In the genomic region with DNA sequence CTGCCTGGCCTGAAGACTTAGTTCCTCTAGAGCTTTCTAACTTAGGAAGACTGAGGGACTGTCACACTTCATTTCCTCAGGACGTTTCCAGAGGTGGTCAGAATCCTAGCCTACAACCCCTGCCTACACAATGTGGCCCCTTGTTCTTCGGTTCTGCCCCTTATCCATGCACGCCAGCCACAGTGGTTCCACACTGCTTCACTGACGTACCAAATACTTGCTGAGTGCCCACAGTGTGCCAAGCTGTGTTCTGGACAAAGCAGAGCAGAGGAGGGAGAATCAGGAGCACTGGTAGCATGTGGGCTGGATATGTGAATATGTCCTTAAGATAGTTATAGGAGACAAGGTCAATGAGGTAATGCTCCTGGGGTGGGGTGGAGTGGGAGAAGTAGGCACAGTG, we compare ENCODE assay signal across 22 cellular contexts.
"Had no signal": no experiment of that assay in that cellular context is flagged by ENCODE, and none has a peak within 500 bp of the region (broad histone marks: within the 10 kb centered on the region; RNA-seq: fewer than 3 reads in every experiment).

No MANE protein-coding gene starts in this region.

- H3K4me1 ChIP-seq: foreskin keratinocyte, pancreas had no signal

- H3K36me3 ChIP-seq: cardiac muscle cell, esophagus muscularis mucosa, pancreas, prostate gland, thoracic aorta had no signal

- ATAC-seq: activated CD8-positive, alpha-beta T cell treated with anti-CD3 and anti-CD28 coated beads for 36 hours; activated T-helper 17 cell treated with anti-CD3 and anti-CD28 coated beads, Interleukin-2, amount 50 U/mL, for 72 hours; body of pancreas; foreskin keratinocyte; naive thymus-derived CD8-positive, alpha-beta T cell; pancreas had no signal

- H3K4me2 ChIP-seq: smooth muscle cell had no signal

- H3K27me3 ChIP-seq: body of pancreas, cardiac muscle cell, esophagus muscularis mucosa, pancreas had no signal

- H3K27ac ChIP-seq: body of pancreas, cardiac muscle cell, esophagus muscularis mucosa, foreskin keratinocyte, pancreas, prostate gland, thoracic aorta had no signal

- H3K9me3 ChIP-seq: body of pancreas, esophagus muscularis mucosa, pancreas, prostate gland, thoracic aorta had no signal

- DNase-seq: activated B cell treated with CpG ODN at 0.5 μM for 24 hours; activated CD4-positive, alpha-beta T cell treated with anti-CD3 and anti-CD28 coated beads, Interleukin-2, amount 50 U/mL, for 1 hour; activated CD8-positive, alpha-beta T cell treated with anti-CD3 and anti-CD28 coated beads for 36 hours; activated T-cell treated with anti-CD3 and anti-CD28 coated beads, Interleukin-2, amount 50 U/mL, for 4 hours; aorta; body of pancreas; effector CD4-positive, alpha-beta T cell; foreskin keratinocyte; naive thymus-derived CD8-positive, alpha-beta T cell; pancreas; retina; stimulated activated CD4-positive, alpha-beta T cell treated with anti-CD3 and anti-CD28 coated beads, Interleukin-15, amount 100 ng/mL, for 24 hours; stimulated activated CD4-positive, alpha-beta T cell treated with anti-CD3 and anti-CD28 coated beads, Interleukin-2, amount 100 ng/mL, for 24 hours; stimulated activated naive CD4-positive, alpha-beta T cell treated with Interleukin-2 at 50 U/mL for 16 hours; T-helper 1 cell; trophoblast cell had no signal

- H3K4me3 ChIP-seq: body of pancreas, cardiac muscle cell, esophagus muscularis mucosa, pancreas, prostate gland, smooth muscle cell, thoracic aorta had no signal
